Comparison of ENCODE assay signal across 1 cellular context in the genomic region with DNA sequence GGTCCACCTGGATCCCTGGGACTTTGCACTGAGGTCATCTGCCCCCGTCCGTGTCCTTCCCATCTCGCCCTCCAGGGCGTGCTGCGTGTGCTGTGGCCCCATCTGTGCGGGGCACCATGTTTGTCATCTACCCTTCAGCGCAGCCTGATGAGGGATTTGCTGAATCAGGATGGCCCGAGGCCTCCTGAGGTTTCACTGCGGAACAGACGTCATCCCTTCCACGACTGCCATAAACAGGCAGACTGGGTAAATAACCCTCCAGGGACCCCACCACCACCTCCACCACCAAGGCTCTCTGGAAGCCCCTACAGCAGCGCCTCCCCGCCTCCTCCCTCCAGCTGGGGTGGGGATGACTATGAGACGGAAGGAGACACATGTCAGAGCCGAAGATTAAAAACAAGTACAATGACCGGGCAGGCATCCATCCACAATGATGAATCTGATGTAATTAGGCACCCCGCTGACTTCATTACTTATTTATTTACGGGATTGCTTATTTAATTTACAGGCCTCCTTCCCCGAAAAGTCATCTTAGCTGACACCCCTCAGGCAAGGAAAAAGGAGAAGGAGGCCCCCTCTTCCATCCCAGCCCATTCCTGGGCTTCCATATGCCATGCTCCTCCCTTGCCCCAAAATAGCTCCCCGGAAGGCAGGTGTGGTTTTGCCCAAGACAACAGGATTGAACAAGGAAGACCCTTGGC.
A peak's percentile ranks its signal among the peaks of the same experiment; 100 is the strongest.
TF ChIP-seq lines count a peak whose summit lies in the region.

No MANE protein-coding gene starts in this region.

TF ChIP-seq in HEK293, 187 proteins besides CTCF, POLR2A, EP300 and RAD21 (continued from another document and continues in another):
- TF ChIP-seq ZNF549 (tag by site-specific recombination; IDR thresholded peaks at IDR 0.05): no peak
- TF ChIP-seq ZNF248 (tag by site-specific recombination; IDR thresholded peaks at IDR 0.05): no peak
- TF ChIP-seq ZNF629 (tag by site-specific recombination; IDR thresholded peaks at IDR 0.05): peak; percentile 97
- peak; percentile 68; the same call in 1 of the 2 replicates for TF ChIP-seq ZNF660 (tag by site-specific recombination; IDR thresholded peaks at IDR 0.05)
- no peak for TF ChIP-seq ZNF433 (tag by site-specific recombination; IDR thresholded peaks at IDR 0.05; ENCODE audit: low read depth)
- peak; percentile 49; the same call in 1 of the 2 replicates for TF ChIP-seq YY2 (tag by site-specific recombination; IDR thresholded peaks at IDR 0.05)
- TF ChIP-seq BCL11A (tag by site-specific recombination; IDR thresholded peaks at IDR 0.05; ENCODE audit: low read depth): peak; percentile 83; the same call in 1 of the 2 replicates
- TF ChIP-seq ZNF600 (tag by site-specific recombination; IDR thresholded peaks at IDR 0.05): peak; percentile 75
- TF ChIP-seq, protein P1, sequence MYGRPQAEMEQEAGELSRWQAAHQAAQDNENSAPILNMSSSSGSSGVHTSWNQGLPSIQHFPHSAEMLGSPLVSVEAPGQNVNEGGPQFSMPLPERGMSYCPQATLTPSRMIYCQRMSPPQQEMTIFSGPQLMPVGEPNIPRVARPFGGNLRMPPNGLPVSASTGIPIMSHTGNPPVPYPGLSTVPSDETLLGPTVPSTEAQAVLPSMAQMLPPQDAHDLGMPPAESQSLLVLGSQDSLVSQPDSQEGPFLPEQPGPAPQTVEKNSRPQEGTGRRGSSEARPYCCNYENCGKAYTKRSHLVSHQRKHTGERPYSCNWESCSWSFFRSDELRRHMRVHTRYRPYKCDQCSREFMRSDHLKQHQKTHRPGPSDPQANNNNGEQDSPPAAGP (tag by site-specific recombination; IDR thresholded peaks at IDR 0.05): peak; percentile 98
- peak; percentile 87 for TF ChIP-seq ZBTB48 (tag by site-specific recombination; IDR thresholded peaks at IDR 0.05)
- no peak for TF ChIP-seq ZNF529 (tag by site-specific recombination; IDR thresholded peaks at IDR 0.05; ENCODE audit: insufficient replicate concordance)
- peak; percentile 95 for TF ChIP-seq SP7 (tag by site-specific recombination; IDR thresholded peaks at IDR 0.05)
- TF ChIP-seq ZNF202 (tag by site-specific recombination; IDR thresholded peaks at IDR 0.05; ENCODE audit: borderline replicate concordance): no peak
- no peak for TF ChIP-seq ZNF658 (tag by site-specific recombination; IDR thresholded peaks at IDR 0.05)
- TF ChIP-seq, protein P2, sequence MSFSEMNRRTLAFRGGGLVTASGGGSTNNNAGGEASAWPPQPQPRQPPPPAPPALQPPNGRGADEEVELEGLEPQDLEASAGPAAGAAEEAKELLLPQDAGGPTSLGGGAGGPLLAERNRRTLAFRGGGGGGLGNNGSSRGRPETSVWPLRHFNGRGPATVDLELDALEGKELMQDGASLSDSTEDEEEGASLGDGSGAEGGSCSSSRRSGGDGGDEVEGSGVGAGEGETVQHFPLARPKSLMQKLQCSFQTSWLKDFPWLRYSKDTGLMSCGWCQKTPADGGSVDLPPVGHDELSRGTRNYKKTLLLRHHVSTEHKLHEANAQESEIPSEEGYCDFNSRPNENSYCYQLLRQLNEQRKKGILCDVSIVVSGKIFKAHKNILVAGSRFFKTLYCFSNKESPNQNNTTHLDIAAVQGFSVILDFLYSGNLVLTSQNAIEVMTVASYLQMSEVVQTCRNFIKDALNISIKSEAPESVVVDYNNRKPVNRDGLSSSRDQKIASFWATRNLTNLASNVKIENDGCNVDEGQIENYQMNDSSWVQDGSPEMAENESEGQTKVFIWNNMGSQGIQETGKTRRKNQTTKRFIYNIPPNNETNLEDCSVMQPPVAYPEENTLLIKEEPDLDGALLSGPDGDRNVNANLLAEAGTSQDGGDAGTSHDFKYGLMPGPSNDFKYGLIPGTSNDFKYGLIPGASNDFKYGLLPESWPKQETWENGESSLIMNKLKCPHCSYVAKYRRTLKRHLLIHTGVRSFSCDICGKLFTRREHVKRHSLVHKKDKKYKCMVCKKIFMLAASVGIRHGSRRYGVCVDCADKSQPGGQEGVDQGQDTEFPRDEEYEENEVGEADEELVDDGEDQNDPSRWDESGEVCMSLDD (tag by site-specific recombination; IDR thresholded peaks at IDR 0.05): peak; percentile 77
- peak; percentile 82 for TF ChIP-seq ZBTB21 (tag by site-specific recombination; IDR thresholded peaks at IDR 0.05)
- TF ChIP-seq, protein P3, sequence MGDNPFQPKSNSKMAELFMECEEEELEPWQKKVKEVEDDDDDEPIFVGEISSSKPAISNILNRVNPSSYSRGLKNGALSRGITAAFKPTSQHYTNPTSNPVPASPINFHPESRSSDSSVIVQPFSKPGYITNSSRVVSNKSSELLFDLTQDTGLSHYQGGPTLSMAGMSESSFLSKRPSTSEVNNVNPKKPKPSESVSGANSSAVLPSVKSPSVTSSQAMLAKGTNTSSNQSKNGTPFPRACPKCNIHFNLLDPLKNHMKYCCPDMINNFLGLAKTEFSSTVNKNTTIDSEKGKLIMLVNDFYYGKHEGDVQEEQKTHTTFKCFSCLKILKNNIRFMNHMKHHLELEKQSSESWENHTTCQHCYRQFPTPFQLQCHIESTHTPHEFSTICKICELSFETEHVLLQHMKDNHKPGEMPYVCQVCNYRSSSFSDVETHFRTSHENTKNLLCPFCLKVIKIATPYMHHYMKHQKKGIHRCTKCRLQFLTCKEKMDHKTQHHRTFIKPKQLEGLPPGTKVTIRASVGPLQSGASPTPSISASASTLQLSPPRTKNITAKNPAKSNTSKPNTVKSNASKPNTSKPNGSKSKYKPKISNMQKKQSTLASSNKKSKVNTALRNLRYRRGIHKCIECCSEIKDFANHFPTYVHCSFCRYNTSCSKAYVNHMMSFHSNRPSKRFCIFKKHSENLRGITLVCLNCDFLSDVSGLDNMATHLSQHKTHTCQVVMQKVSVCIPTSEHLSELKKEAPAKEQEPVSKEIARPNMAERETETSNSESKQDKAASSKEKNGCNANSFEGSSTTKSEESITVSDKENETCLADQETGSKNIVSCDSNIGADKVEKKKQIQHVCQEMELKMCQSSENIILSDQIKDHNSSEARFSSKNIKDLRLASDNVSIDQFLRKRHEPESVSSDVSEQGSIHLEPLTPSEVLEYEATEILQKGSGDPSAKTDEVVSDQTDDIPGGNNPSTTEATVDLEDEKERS (tag by site-specific recombination; IDR thresholded peaks at IDR 0.05): no peak
- TF ChIP-seq ZBTB8A (tag by site-specific recombination; IDR thresholded peaks at IDR 0.05): peak; percentile 97
- no peak for TF ChIP-seq ZNF121 (tag by site-specific recombination; IDR thresholded peaks at IDR 0.05)
- TF ChIP-seq ZNF239 (tag by site-specific recombination; IDR thresholded peaks at IDR 0.05): no peak
- TF ChIP-seq ZNF157 (tag by site-specific recombination; IDR thresholded peaks at IDR 0.05): no peak
- TF ChIP-seq ZNF76 (tag by site-specific recombination; IDR thresholded peaks at IDR 0.05; ENCODE audit: borderline replicate concordance, low read depth): peak; percentile 76; the same call in 1 of the 2 replicates
- TF ChIP-seq, protein P4, sequence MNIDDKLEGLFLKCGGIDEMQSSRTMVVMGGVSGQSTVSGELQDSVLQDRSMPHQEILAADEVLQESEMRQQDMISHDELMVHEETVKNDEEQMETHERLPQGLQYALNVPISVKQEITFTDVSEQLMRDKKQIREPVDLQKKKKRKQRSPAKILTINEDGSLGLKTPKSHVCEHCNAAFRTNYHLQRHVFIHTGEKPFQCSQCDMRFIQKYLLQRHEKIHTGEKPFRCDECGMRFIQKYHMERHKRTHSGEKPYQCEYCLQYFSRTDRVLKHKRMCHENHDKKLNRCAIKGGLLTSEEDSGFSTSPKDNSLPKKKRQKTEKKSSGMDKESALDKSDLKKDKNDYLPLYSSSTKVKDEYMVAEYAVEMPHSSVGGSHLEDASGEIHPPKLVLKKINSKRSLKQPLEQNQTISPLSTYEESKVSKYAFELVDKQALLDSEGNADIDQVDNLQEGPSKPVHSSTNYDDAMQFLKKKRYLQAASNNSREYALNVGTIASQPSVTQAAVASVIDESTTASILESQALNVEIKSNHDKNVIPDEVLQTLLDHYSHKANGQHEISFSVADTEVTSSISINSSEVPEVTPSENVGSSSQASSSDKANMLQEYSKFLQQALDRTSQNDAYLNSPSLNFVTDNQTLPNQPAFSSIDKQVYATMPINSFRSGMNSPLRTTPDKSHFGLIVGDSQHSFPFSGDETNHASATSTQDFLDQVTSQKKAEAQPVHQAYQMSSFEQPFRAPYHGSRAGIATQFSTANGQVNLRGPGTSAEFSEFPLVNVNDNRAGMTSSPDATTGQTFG (tag by site-specific recombination; IDR thresholded peaks at IDR 0.05; ENCODE audit: borderline replicate concordance): no peak
- TF ChIP-seq ZNF521 (tag by site-specific recombination; IDR thresholded peaks at IDR 0.05): no peak
- no peak for TF ChIP-seq ZNF571 (tag by site-specific recombination; IDR thresholded peaks at IDR 0.05)
- TF ChIP-seq, protein P5, sequence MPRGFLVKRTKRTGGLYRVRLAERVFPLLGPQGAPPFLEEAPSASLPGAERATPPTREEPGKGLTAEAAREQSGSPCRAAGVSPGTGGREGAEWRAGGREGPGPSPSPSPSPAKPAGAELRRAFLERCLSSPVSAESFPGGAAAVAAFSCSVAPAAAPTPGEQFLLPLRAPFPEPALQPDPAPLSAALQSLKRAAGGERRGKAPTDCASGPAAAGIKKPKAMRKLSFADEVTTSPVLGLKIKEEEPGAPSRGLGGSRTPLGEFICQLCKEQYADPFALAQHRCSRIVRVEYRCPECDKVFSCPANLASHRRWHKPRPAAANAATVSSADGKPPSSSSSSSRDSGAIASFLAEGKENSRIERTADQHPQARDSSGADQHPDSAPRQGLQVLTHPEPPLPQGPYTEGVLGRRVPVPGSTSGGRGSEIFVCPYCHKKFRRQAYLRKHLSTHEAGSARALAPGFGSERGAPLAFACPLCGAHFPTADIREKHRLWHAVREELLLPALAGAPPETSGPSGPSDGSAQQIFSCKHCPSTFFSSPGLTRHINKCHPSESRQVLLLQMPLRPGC (tag by site-specific recombination; IDR thresholded peaks at IDR 0.05): peak; percentile 73; the same call in 1 of the 2 replicates
- no peak for TF ChIP-seq ZNF560 (tag by site-specific recombination; IDR thresholded peaks at IDR 0.05; ENCODE audit: borderline replicate concordance)
- no peak for TF ChIP-seq ZNF223 (tag by site-specific recombination; IDR thresholded peaks at IDR 0.05)
- 0 out of 2 replicates have a peak, but pooled peaks have one; percentile 40 for TF ChIP-seq KLF1 (tag by site-specific recombination; IDR thresholded peaks at IDR 0.05)
- TF ChIP-seq SETDB1 (IDR thresholded peaks at IDR 0.05; ENCODE audit: insufficient read length, low read length): no peak
- 0 out of 2 replicates have a peak, but pooled peaks have one; percentile 13 for TF ChIP-seq ZNF558 (tag by site-specific recombination; IDR thresholded peaks at IDR 0.05)
- TF ChIP-seq, protein P6, sequence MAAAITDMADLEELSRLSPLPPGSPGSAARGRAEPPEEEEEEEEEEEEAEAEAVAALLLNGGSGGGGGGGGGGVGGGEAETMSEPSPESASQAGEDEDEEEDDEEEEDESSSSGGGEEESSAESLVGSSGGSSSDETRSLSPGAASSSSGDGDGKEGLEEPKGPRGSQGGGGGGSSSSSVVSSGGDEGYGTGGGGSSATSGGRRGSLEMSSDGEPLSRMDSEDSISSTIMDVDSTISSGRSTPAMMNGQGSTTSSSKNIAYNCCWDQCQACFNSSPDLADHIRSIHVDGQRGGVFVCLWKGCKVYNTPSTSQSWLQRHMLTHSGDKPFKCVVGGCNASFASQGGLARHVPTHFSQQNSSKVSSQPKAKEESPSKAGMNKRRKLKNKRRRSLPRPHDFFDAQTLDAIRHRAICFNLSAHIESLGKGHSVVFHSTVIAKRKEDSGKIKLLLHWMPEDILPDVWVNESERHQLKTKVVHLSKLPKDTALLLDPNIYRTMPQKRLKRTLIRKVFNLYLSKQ (tag by site-specific recombination; IDR thresholded peaks at IDR 0.05; ENCODE audit: borderline replicate concordance): no peak
- peak; percentile 36; the same call in 1 of the 2 replicates for TF ChIP-seq ZBTB7A (tag by site-specific recombination; IDR thresholded peaks at IDR 0.05; ENCODE audit: low read depth)
- TF ChIP-seq ZNF114 (tag by site-specific recombination; IDR thresholded peaks at IDR 0.05): no peak
- TF ChIP-seq REPIN1 (tag by site-specific recombination; IDR thresholded peaks at IDR 0.05; ENCODE audit: low read depth): no peak
- no peak for TF ChIP-seq ZNF138 (tag by site-specific recombination; IDR thresholded peaks at IDR 0.05; ENCODE audit: borderline replicate concordance)
- TF ChIP-seq, protein P7, sequence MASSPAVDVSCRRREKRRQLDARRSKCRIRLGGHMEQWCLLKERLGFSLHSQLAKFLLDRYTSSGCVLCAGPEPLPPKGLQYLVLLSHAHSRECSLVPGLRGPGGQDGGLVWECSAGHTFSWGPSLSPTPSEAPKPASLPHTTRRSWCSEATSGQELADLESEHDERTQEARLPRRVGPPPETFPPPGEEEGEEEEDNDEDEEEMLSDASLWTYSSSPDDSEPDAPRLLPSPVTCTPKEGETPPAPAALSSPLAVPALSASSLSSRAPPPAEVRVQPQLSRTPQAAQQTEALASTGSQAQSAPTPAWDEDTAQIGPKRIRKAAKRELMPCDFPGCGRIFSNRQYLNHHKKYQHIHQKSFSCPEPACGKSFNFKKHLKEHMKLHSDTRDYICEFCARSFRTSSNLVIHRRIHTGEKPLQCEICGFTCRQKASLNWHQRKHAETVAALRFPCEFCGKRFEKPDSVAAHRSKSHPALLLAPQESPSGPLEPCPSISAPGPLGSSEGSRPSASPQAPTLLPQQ (tag by site-specific recombination; IDR thresholded peaks at IDR 0.05): peak; percentile 94
- TF ChIP-seq ZNF561 (tag by site-specific recombination; IDR thresholded peaks at IDR 0.05; ENCODE audit: borderline replicate concordance): peak; percentile 76; the same call in 1 of the 2 replicates
- no peak for TF ChIP-seq ZNF473 (tag by site-specific recombination; IDR thresholded peaks at IDR 0.05)
- peak; percentile 62 for TF ChIP-seq ZFHX2 (tag by site-specific recombination; conservative IDR thresholded peaks at IDR 0.05)
- TF ChIP-seq, protein P8, sequence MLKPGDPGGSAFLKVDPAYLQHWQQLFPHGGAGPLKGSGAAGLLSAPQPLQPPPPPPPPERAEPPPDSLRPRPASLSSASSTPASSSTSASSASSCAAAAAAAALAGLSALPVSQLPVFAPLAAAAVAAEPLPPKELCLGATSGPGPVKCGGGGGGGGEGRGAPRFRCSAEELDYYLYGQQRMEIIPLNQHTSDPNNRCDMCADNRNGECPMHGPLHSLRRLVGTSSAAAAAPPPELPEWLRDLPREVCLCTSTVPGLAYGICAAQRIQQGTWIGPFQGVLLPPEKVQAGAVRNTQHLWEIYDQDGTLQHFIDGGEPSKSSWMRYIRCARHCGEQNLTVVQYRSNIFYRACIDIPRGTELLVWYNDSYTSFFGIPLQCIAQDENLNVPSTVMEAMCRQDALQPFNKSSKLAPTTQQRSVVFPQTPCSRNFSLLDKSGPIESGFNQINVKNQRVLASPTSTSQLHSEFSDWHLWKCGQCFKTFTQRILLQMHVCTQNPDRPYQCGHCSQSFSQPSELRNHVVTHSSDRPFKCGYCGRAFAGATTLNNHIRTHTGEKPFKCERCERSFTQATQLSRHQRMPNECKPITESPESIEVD (tag by site-specific recombination; IDR thresholded peaks at IDR 0.05): peak; percentile 60; the same call in 1 of the 2 replicates
- TF ChIP-seq, protein P9, sequence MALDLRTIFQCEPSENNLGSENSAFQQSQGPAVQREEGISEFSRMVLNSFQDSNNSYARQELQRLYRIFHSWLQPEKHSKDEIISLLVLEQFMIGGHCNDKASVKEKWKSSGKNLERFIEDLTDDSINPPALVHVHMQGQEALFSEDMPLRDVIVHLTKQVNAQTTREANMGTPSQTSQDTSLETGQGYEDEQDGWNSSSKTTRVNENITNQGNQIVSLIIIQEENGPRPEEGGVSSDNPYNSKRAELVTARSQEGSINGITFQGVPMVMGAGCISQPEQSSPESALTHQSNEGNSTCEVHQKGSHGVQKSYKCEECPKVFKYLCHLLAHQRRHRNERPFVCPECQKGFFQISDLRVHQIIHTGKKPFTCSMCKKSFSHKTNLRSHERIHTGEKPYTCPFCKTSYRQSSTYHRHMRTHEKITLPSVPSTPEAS (tag by site-specific recombination; IDR thresholded peaks at IDR 0.05): no peak
- TF ChIP-seq ZNF843 (tag by site-specific recombination; IDR thresholded peaks at IDR 0.05): peak; percentile 71
